ENCODE assay signal across 1 cellular context in genomic region chr7:151632750-151633515, GRCh38.
A peak's percentile ranks its signal among the peaks of the same experiment; 100 is the strongest.
TF ChIP-seq lines count a peak whose summit lies in the region.

No MANE protein-coding gene starts in this region.

TF ChIP-seq in K562, 482 proteins besides CTCF, POLR2A, EP300 and RAD21 (continued from another document and continues in another):
- TF ChIP-seq MGA (IDR thresholded peaks at IDR 0.05) (no peak), ZNF174 (CRISPR knock-in tag; IDR thresholded peaks at IDR 0.05) (no peak), ZNF707 (CRISPR knock-in tag; conservative IDR thresholded peaks at IDR 0.05) (no peak), SNAPC5 (CRISPR knock-in tag; IDR thresholded peaks at IDR 0.05) (no peak), ZNF431 (CRISPR knock-in tag; IDR thresholded peaks at IDR 0.05) (no peak), JUN (IDR thresholded peaks at IDR 0.05; ENCODE audit: borderline replicate concordance, low read depth, low read length) (no peak), JUN (CRISPR knock-in tag; IDR thresholded peaks at IDR 0.05; ENCODE audit: borderline replicate concordance) (no peak), POLR3A (IDR thresholded peaks at IDR 0.05; ENCODE audit: borderline replicate concordance, extremely low read depth, insufficient read depth, insufficient read length) (no peak), PTRF (tag; IDR thresholded peaks at IDR 0.05) (no peak), CBX2 (IDR thresholded peaks at IDR 0.05; ENCODE audit: insufficient read depth, low read length, poor library complexity, severe bottlenecking) (no peak), PHF8 (IDR thresholded peaks at IDR 0.05; ENCODE audit: borderline replicate concordance, low read length) (no peak; the same call in 1 of the 2 replicates), POLR2H (tag; IDR thresholded peaks at IDR 0.05; ENCODE audit: low read depth) (no peak), HLTF (IDR thresholded peaks at IDR 0.05) (no peak), NFYB (IDR thresholded peaks at IDR 0.05; ENCODE audit: extremely low read depth, insufficient read length) (no peak), MECOM (CRISPR knock-in tag; IDR thresholded peaks at IDR 0.05) (no peak), HNRNPK (IDR thresholded peaks at IDR 0.05; ENCODE audit: low read depth, low read length, poor library complexity, severe bottlenecking) (no peak), PHF21A (IDR thresholded peaks at IDR 0.05; ENCODE audit: borderline replicate concordance, low read depth) (no peak), STAT6 (CRISPR knock-in tag; IDR thresholded peaks at IDR 0.05) (no peak), ZNF184 (CRISPR knock-in tag; IDR thresholded peaks at IDR 0.05) (no peak), ZNF212 (CRISPR knock-in tag; IDR thresholded peaks at IDR 0.05) (no peak), NFE2L1 (tag; IDR thresholded peaks at IDR 0.05; ENCODE audit: borderline replicate concordance, low read depth) (no peak), CEBPB (tag; IDR thresholded peaks at IDR 0.05) (no peak), NRF1 (conservative IDR thresholded peaks at IDR 0.05 in 1 of 2, IDR thresholded peaks at IDR 0.05 in 1 of 2) (peak in 1 of 2 experiments; percentile 42; a peak in 2 of 4 replicates), REST (CRISPR knock-in tag; IDR thresholded peaks at IDR 0.05; ENCODE audit: low read depth) (0 out of 2 replicates have a peak, but pooled peaks have one; percentile 17), UBTF (IDR thresholded peaks at IDR 0.05; ENCODE audit: borderline replicate concordance in 1 of 2, low read depth in 2 of 2, low read length in 2 of 2) (peak in 1 of 2 experiments; percentile 79; a peak in 2 of 4 replicates), ZBTB33 (CRISPR knock-in tag; IDR thresholded peaks at IDR 0.05) (no peak), ZBTB1 (CRISPR knock-in tag; IDR thresholded peaks at IDR 0.05; ENCODE audit: borderline replicate concordance, low read depth) (no peak), EP400 (IDR thresholded peaks at IDR 0.05) (no peak), ZNF766 (CRISPR knock-in tag; conservative IDR thresholded peaks at IDR 0.05) (peak; percentile 86), ZNF280A (IDR thresholded peaks at IDR 0.05; ENCODE audit: low read depth, partially characterized antibody) (no peak), JUND (IDR thresholded peaks at IDR 0.05; ENCODE audit: borderline replicate concordance, low read depth, low read length) (no peak), JUND (tag; IDR thresholded peaks at IDR 0.05; ENCODE audit: borderline replicate concordance, low read depth, low read length) (0 out of 3 replicates have a peak, but pooled peaks have one; percentile 13), ZNF444 (CRISPR knock-in tag; IDR thresholded peaks at IDR 0.05) (no peak), ARID1B (IDR thresholded peaks at IDR 0.05) (0 out of 2 replicates have a peak, but pooled peaks have one; percentile 10), MCM2 (IDR thresholded peaks at IDR 0.05; ENCODE audit: low read depth) (no peak), CBX8 (IDR thresholded peaks at IDR 0.05; ENCODE audit: borderline replicate concordance, extremely low read depth, low read depth, low read length, poor library complexity, severe bottlenecking) (no peak)
